ENCODE assay signal across 21 cellular contexts in genomic region chr9:20312732-20313131, GRCh38.
DNase-seq lines count a peak whose midpoint lies in the region; ATAC-seq and TF ChIP-seq lines count a peak whose summit lies in the region.
"Had no signal": no experiment of that assay in that cellular context is flagged by ENCODE, and none has a peak within 500 bp of the region (broad histone marks: within the 10 kb centered on the region; RNA-seq: fewer than 3 reads in every experiment).

No MANE protein-coding gene starts in this region.

- H3K4me3 Mint-ChIP-seq in activated naive CD8-positive, alpha-beta T cell: no peak overlapping the region
- H3K4me3 Mint-ChIP-seq in activated naive CD8-positive, alpha-beta T cell treated with anti-CD3 and anti-CD28 coated beads for 36 hours: no peak overlapping the region
- H3K4me3 Mint-ChIP-seq in type B pancreatic cell: no peak overlapping the region
- H3K4me3 Mint-ChIP-seq in activated naive CD4-positive, alpha-beta T cell treated with anti-CD3 and anti-CD28 coated beads for 36 hours: no peak overlapping the region
- H3K4me3 Mint-ChIP-seq: stimulated activated naive CD8-positive, alpha-beta T cell treated with anti-CD3 and anti-CD28 coated beads, Interleukin-15, Interleukin-2, amounts not matched to agents 100 ng/mL and 50 ng/mL, for 24 hours; T-helper 2 cell treated with Interferon-gamma antibody and Interleukin-4, amounts not matched to agents 5 μg/mL and 100 μg/mL, for 36 hours had no signal

- H3K27ac ChIP-seq in RWPE2 (ENCODE audit: poor library complexity, severe bottlenecking): peak overlapping the region; percentile 15
- H3K27ac ChIP-seq: body of pancreas, C4-2B, right atrium auricular region, upper lobe of right lung had no signal

- H3K9me3 ChIP-seq in RWPE2 (ENCODE audit: severe bottlenecking): no peaks in the 10 kb centered on the region
- H3K9me3 ChIP-seq: body of pancreas, right atrium auricular region, upper lobe of right lung had no signal

- peaks cover 50% of the 10 kb centered on the region for H3K4me1 Mint-ChIP-seq in activated naive CD8-positive, alpha-beta T cell (ENCODE audit: low read depth)
- H3K4me1 Mint-ChIP-seq in activated naive CD8-positive, alpha-beta T cell treated with anti-CD3 and anti-CD28 coated beads for 36 hours: peaks cover 29% of the 10 kb centered on the region
- no peaks in the 10 kb centered on the region for H3K4me1 Mint-ChIP-seq in type B pancreatic cell (ENCODE audit: unreplicated experiment)
- peaks cover 52% of the 10 kb centered on the region for H3K4me1 Mint-ChIP-seq in activated naive CD4-positive, alpha-beta T cell treated with anti-CD3 and anti-CD28 coated beads for 36 hours (ENCODE audit: low read depth)

- CTCF ChIA-PET in activated naive CD4-positive, alpha-beta T cell treated with anti-CD3 and anti-CD28 coated beads for 36 hours (lab: Charles Lee): no interaction called here

- TF ChIP-seq CTCF in RWPE2 (IDR thresholded peaks at IDR 0.05; ENCODE audit: poor library complexity, severe bottlenecking) (no peak), fibroblast of pulmonary artery (IDR thresholded peaks at IDR 0.05; ENCODE audit: low read length, missing control alignments) (no peak), type B pancreatic cell (conservative IDR thresholded peaks at IDR 0.05) (no peak)

- ATAC-seq in RWPE2 (ENCODE audit: low read depth) (peak; percentile 70; the same call in 2 of the 3 replicates), GM19395 (IDR thresholded peaks at IDR 0.05; ENCODE audit: unreplicated experiment) (no peak), HG03432 (IDR thresholded peaks at IDR 0.05; ENCODE audit: unreplicated experiment) (no peak)
- ATAC-seq: body of pancreas, upper lobe of right lung had no signal

- no peak for DNase-seq in activated naive CD8-positive, alpha-beta T cell treated with anti-CD3 and anti-CD28 coated beads for 36 hours
- DNase-seq in RWPE2 (ENCODE audit: low spot score): no peak
- DNase-seq in fibroblast of pulmonary artery (ENCODE audit: low read depth): peak; percentile 16
- DNase-seq in type B pancreatic cell (ENCODE audit: extremely low spot score, unreplicated experiment): no peak
- no peak for DNase-seq in activated naive CD4-positive, alpha-beta T cell treated with anti-CD3 and anti-CD28 coated beads for 36 hours
- DNase-seq: activated CD4-positive, CD25-positive, alpha-beta regulatory T cell treated with anti-CD3 and anti-CD28 coated beads, Interleukin-2, amount 50 U/mL, for 72 hours; activated gamma-delta T cell; body of pancreas; DMS79; hypothalamus; kidney glomerular epithelial cell; NCI-H1930; NCI-H510A; upper lobe of right lung had no signal

- peaks cover 15% of the 10 kb centered on the region for H3K4me1 ChIP-seq in RWPE2 (ENCODE audit: insufficient read depth, poor library complexity, severe bottlenecking)
- H3K4me1 ChIP-seq: body of pancreas, right atrium auricular region had no signal

- no peaks in the 10 kb centered on the region for H3K27me3 Mint-ChIP-seq in activated naive CD8-positive, alpha-beta T cell
- H3K27me3 Mint-ChIP-seq in activated naive CD8-positive, alpha-beta T cell treated with anti-CD3 and anti-CD28 coated beads for 36 hours: no peaks in the 10 kb centered on the region
- peaks cover 2% of the 10 kb centered on the region for H3K27me3 Mint-ChIP-seq in type B pancreatic cell
- H3K27me3 Mint-ChIP-seq in activated naive CD4-positive, alpha-beta T cell treated with anti-CD3 and anti-CD28 coated beads for 36 hours (ENCODE audit: low read depth): no peaks in the 10 kb centered on the region
- H3K27me3 Mint-ChIP-seq: stimulated activated naive CD8-positive, alpha-beta T cell treated with anti-CD3 and anti-CD28 coated beads, Interleukin-15, Interleukin-2, amounts not matched to agents 100 ng/mL and 50 ng/mL, for 24 hours had no signal

- H3K36me3 Mint-ChIP-seq in activated naive CD8-positive, alpha-beta T cell: peaks cover 3% of the 10 kb centered on the region
- H3K36me3 Mint-ChIP-seq in activated naive CD8-positive, alpha-beta T cell treated with anti-CD3 and anti-CD28 coated beads for 36 hours: peaks cover 8% of the 10 kb centered on the region
- H3K36me3 Mint-ChIP-seq in type B pancreatic cell: no peaks in the 10 kb centered on the region
- peaks cover 2% of the 10 kb centered on the region for H3K36me3 Mint-ChIP-seq in activated naive CD4-positive, alpha-beta T cell treated with anti-CD3 and anti-CD28 coated beads for 36 hours (ENCODE audit: low read depth)

- intact Hi-C loops in activated naive CD4-positive, alpha-beta T cell treated with anti-CD3 and anti-CD28 coated beads for 36 hours (cut with micrococcal nuclease): loop anchor here (10.0 kb wide), 1 partner anchor 1522 kb away; no protein-coding TSS in a partner anchor

- H3K9me3 Mint-ChIP-seq in activated naive CD8-positive, alpha-beta T cell (ENCODE audit: low read depth): peaks cover 3% of the 10 kb centered on the region
- H3K9me3 Mint-ChIP-seq in activated naive CD8-positive, alpha-beta T cell treated with anti-CD3 and anti-CD28 coated beads for 36 hours: peaks cover 8% of the 10 kb centered on the region
- H3K9me3 Mint-ChIP-seq in type B pancreatic cell: peaks cover 6% of the 10 kb centered on the region
- H3K9me3 Mint-ChIP-seq in activated naive CD4-positive, alpha-beta T cell treated with anti-CD3 and anti-CD28 coated beads for 36 hours: no peaks in the 10 kb centered on the region
- H3K9me3 Mint-ChIP-seq: T-helper 2 cell treated with Interferon-gamma antibody and Interleukin-4, amounts not matched to agents 5 μg/mL and 100 μg/mL, for 36 hours had no signal

- no peaks in the 10 kb centered on the region for H3K36me3 ChIP-seq in RWPE2 (ENCODE audit: low read depth)
- H3K36me3 ChIP-seq: right atrium auricular region, upper lobe of right lung had no signal

- no peak overlapping the region for H3K4me3 ChIP-seq in RWPE2 (ENCODE audit: severe bottlenecking)
- no peak overlapping the region for H3K4me3 ChIP-seq in fibroblast of pulmonary artery (replicated peaks; ENCODE audit: low read depth, low read length)
- H3K4me3 ChIP-seq: body of pancreas, right atrium auricular region, upper lobe of right lung had no signal

- H3K27ac Mint-ChIP-seq in activated naive CD8-positive, alpha-beta T cell: peak overlapping the region; percentile 13
- no peak overlapping the region for H3K27ac Mint-ChIP-seq in activated naive CD8-positive, alpha-beta T cell treated with anti-CD3 and anti-CD28 coated beads for 36 hours
- H3K27ac Mint-ChIP-seq in type B pancreatic cell: peak overlapping the region; percentile 14
- no peak overlapping the region for H3K27ac Mint-ChIP-seq in activated naive CD4-positive, alpha-beta T cell treated with anti-CD3 and anti-CD28 coated beads for 36 hours
- H3K27ac Mint-ChIP-seq: stimulated activated naive CD8-positive, alpha-beta T cell treated with anti-CD3 and anti-CD28 coated beads, Interleukin-15, Interleukin-2, amounts not matched to agents 100 ng/mL and 50 ng/mL, for 24 hours; T-helper 2 cell treated with Interferon-gamma antibody and Interleukin-4, amounts not matched to agents 5 μg/mL and 100 μg/mL, for 36 hours had no signal

- no peaks in the 10 kb centered on the region for H3K27me3 ChIP-seq in RWPE2 (ENCODE audit: insufficient read depth, poor library complexity, severe bottlenecking)
- H3K27me3 ChIP-seq: body of pancreas, right atrium auricular region had no signal

Comparison
In these comparisons a context has a peak if more than half of its experiments do, and no peak if none do; other contexts are left out.
1. H3K27ac Mint-ChIP-seq: peak in activated naive CD8-positive, alpha-beta T cell (single experiment) and type B pancreatic cell (single experiment); none in activated naive CD8-positive, alpha-beta T cell treated with anti-CD3 and anti-CD28 coated beads for 36 hours (single experiment) and activated naive CD4-positive, alpha-beta T cell treated with anti-CD3 and anti-CD28 coated beads for 36 hours (single experiment).